In the genomic region with DNA sequence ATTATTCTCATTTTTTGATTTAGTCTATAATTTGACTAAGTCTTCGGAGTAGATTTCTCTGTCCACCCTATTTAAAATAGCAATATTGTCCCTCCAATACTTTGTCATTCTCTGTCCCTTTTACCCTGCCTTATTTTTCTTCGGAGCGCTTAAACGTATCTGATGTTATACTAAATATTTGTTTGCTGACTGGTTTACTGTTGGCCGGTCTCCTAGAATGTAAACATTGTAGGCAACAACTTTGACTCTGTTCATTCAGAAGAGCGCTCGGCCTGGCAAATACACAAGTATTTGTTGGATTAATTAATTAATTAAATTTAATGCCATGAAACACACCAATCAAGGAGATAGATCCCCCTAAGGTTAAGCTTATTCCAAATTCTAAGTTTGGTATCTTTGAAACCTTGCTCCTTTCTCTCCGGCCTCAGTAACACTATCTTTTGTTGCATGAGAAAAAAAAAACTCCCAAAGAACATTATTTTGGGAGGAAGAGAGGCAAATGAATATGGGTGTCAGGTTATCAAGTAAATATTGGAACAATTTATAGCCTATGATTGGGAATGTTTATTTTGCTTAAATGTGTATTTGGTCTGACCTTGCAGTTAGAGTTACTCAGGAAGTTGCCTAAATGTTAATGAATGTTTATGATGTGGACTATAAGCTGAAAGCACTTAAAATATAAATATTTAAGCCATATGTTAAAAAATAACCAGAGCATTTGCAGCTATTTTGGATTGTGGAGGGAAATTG, we compare ENCODE assay signal across 24 cellular contexts.
DNase-seq lines count a peak whose midpoint lies in the region; ATAC-seq and TF ChIP-seq lines count a peak whose summit lies in the region.
"Had no signal": no experiment of that assay in that cellular context is flagged by ENCODE, and none has a peak within 500 bp of the region (broad histone marks: within the 10 kb centered on the region; RNA-seq: fewer than 3 reads in every experiment).

No MANE protein-coding gene starts in this region.

- no peaks in the 10 kb centered on the region for H3K9me3 Mint-ChIP-seq in nephron progenitor cell
- H3K9me3 Mint-ChIP-seq in activated CD4-positive, alpha-beta memory T cell treated with anti-CD3 and anti-CD28 coated beads for 36 hours = no peaks in the 10 kb centered on the region
- H3K9me3 Mint-ChIP-seq: HFFc6 had no signal

- H3K4me3 ChIP-seq in LNCaP clone FGC (ENCODE audit: low read depth, low read length) (peak overlapping the region; percentile 10; the same call in 1 of the 2 replicates), PC-3 (ENCODE audit: low read length) (peak overlapping the region; percentile 46; the same call in 1 of the 2 replicates), coronary artery (no peak overlapping the region)
- H3K4me3 ChIP-seq: colonic mucosa, left ventricle myocardium inferior, mucosa of descending colon, transverse colon had no signal

- H3K27ac Mint-ChIP-seq in nephron progenitor cell = peak overlapping the region; percentile 81
- no peak overlapping the region for H3K27ac Mint-ChIP-seq in activated CD4-positive, alpha-beta memory T cell treated with anti-CD3 and anti-CD28 coated beads for 36 hours
- H3K27ac Mint-ChIP-seq: B cell; HFFc6; stimulated activated naive CD8-positive, alpha-beta T cell treated with anti-CD3 and anti-CD28 coated beads, Interleukin-15, amount 100 ng/mL, for 72 hours had no signal

- DNase-seq in NCI-H1092 treated with DMSO at 0.1 percent for 48 hours (lab: John Stamatoyannopoulos, UW) (peak; percentile 52), NCI-H1092 (lab: John Stamatoyannopoulos, UW) (no peak), LNCaP clone FGC (ENCODE audit: low read depth) (peak; percentile 92), PC-3 (peak; percentile 75), nephron progenitor cell (no peak), coronary artery (ENCODE audit: low spot score) (no peak)
- no peak for DNase-seq in stimulated activated naive CD8-positive, alpha-beta T cell treated with anti-CD3 and anti-CD28 coated beads, Interleukin-15, Interleukin-2, amounts not matched to agents 100 U/mL and 50 U/mL, for 24 hours
- DNase-seq in activated CD4-positive, alpha-beta memory T cell treated with anti-CD3 and anti-CD28 coated beads for 36 hours = no peak
- DNase-seq: activated CD4-positive, alpha-beta T cell treated with anti-CD3 and anti-CD28 coated beads, Interleukin-2, amount 50 U/mL, for 4 hours; activated gamma-delta T cell treated with Interleukin-2 at 50 U/mL for 16 hours; brain microvascular endothelial cell; colonic mucosa; HFFc6; left ventricle myocardium inferior; mucosa of descending colon; NCI-H187 treated with DMSO at 0.1 percent for 48 hours; SHP77 treated with DMSO at 0.1 percent for 48 hours; small intestine; stimulated activated CD4-positive, alpha-beta T cell treated with anti-CD3 and anti-CD28 coated beads, Interleukin-2, amount 100 ng/mL, for 48 hours; stimulated activated naive CD8-positive, alpha-beta T cell treated with anti-CD3 and anti-CD28 coated beads, Interleukin-15, amount 100 ng/mL, for 72 hours; T-helper 1 cell; transverse colon; WERI-Rb-1 had no signal

- ATAC-seq in PC-3 = peak; percentile 79
- ATAC-seq in stimulated activated naive CD8-positive, alpha-beta T cell treated with anti-CD3 and anti-CD28 coated beads, Interleukin-15, Interleukin-2, amounts not matched to agents 100 U/mL and 50 U/mL, for 24 hours = no peak
- ATAC-seq: mucosa of descending colon; stimulated activated naive CD8-positive, alpha-beta T cell treated with anti-CD3 and anti-CD28 coated beads, Interleukin-15, amount 100 ng/mL, for 72 hours had no signal

- H3K4me3 Mint-ChIP-seq in nephron progenitor cell = peak overlapping the region; percentile 3
- H3K4me3 Mint-ChIP-seq in activated CD4-positive, alpha-beta memory T cell treated with anti-CD3 and anti-CD28 coated beads for 36 hours = no peak overlapping the region
- H3K4me3 Mint-ChIP-seq: B cell; HFFc6; stimulated activated naive CD8-positive, alpha-beta T cell treated with anti-CD3 and anti-CD28 coated beads, Interleukin-15, amount 100 ng/mL, for 72 hours had no signal

- H2AFZ ChIP-seq in PC-3 (ENCODE audit: low read length) = peak overlapping the region; percentile 20; the same call in 1 of the 2 replicates

- POLR2A ChIA-PET in PC-3 (lab: Charles Lee; ENCODE audit: unreplicated experiment) = no interaction called here
- POLR2A ChIA-PET in activated CD4-positive, alpha-beta memory T cell treated with anti-CD3 and anti-CD28 coated beads for 36 hours (lab: Charles Lee) = no interaction called here

- intact Hi-C loops in PC-3 (cut with micrococcal nuclease) = loop anchor here (1.0 to 10.0 kb wide), 4 partner anchors 60 to 538 kb away; no protein-coding TSS in a partner anchor
- intact Hi-C loops in activated CD4-positive, alpha-beta memory T cell treated with anti-CD3 and anti-CD28 coated beads for 36 hours (cut with micrococcal nuclease) = no loop called here

- H3K27me3 Mint-ChIP-seq in nephron progenitor cell (ENCODE audit: low read depth, poor library complexity) = no peaks in the 10 kb centered on the region
- H3K27me3 Mint-ChIP-seq in activated CD4-positive, alpha-beta memory T cell treated with anti-CD3 and anti-CD28 coated beads for 36 hours = peaks cover 6% of the 10 kb centered on the region
- H3K27me3 Mint-ChIP-seq: stimulated activated naive CD8-positive, alpha-beta T cell treated with anti-CD3 and anti-CD28 coated beads, Interleukin-15, amount 100 ng/mL, for 72 hours had no signal

- TF ChIP-seq CTCF in LNCaP clone FGC (IDR thresholded peaks at IDR 0.05; ENCODE audit: control insufficient read depth, extremely low read depth, insufficient read depth) (no peak), PC-3 (conservative IDR thresholded peaks at IDR 0.05; ENCODE audit: low read depth, low read length) (no peak), nephron progenitor cell (IDR thresholded peaks at IDR 0.05) (no peak), coronary artery (IDR thresholded peaks at IDR 0.05) (no peak)

- H3K27me3 ChIP-seq in PC-3 (ENCODE audit: low read length) = no peaks in the 10 kb centered on the region
- H3K27me3 ChIP-seq: brain microvascular endothelial cell, colonic mucosa, transverse colon had no signal

- CTCF ChIA-PET in PC-3 (lab: Charles Lee) = no interaction called here
- CTCF ChIA-PET in activated CD4-positive, alpha-beta memory T cell treated with anti-CD3 and anti-CD28 coated beads for 36 hours (lab: Charles Lee) = interaction anchor here (0.6 kb wide), 1 partner anchor 9 kb away, joined by 3 read pairs; no protein-coding TSS in a partner anchor

- peaks cover 33% of the 10 kb centered on the region for H3K4me1 ChIP-seq in PC-3 (ENCODE audit: insufficient read depth, low read length)
- H3K4me1 ChIP-seq: colonic mucosa, left ventricle myocardium inferior had no signal

- no peaks in the 10 kb centered on the region for H3F3A ChIP-seq in PC-3 (ENCODE audit: low read length, unreplicated experiment)

- no peaks in the 10 kb centered on the region for H4K20me1 ChIP-seq in PC-3 (ENCODE audit: low read length)

- no peaks in the 10 kb centered on the region for H3K36me3 ChIP-seq in PC-3 (ENCODE audit: low read depth, low read length)
- H3K36me3 ChIP-seq: brain microvascular endothelial cell, colonic mucosa, left ventricle myocardium inferior, transverse colon, WERI-Rb-1 had no signal

- peak overlapping the region; percentile 12 for H3K9ac ChIP-seq in PC-3 (ENCODE audit: low read length)

- no peaks in the 10 kb centered on the region for H3K9me2 ChIP-seq in PC-3 (replicated peaks; ENCODE audit: low read length)

- H3K36me3 Mint-ChIP-seq in nephron progenitor cell (ENCODE audit: low read depth) = peaks cover 22% of the 10 kb centered on the region
- no peaks in the 10 kb centered on the region for H3K36me3 Mint-ChIP-seq in activated CD4-positive, alpha-beta memory T cell treated with anti-CD3 and anti-CD28 coated beads for 36 hours

- no peaks in the 10 kb centered on the region for H3K79me2 ChIP-seq in PC-3 (ENCODE audit: low read length)

- H3K27ac ChIP-seq in PC-3 (ENCODE audit: low read length) (peak overlapping the region; percentile 76), coronary artery (no peak overlapping the region)
- H3K27ac ChIP-seq: brain microvascular endothelial cell, colonic mucosa, left ventricle myocardium inferior, transverse colon, WERI-Rb-1 had no signal

- H3K9me3 ChIP-seq in PC-3 (ENCODE audit: low read length) = no peaks in the 10 kb centered on the region
- H3K9me3 ChIP-seq: colonic mucosa, left ventricle myocardium inferior, mucosa of descending colon, transverse colon had no signal

- H3K4me2 ChIP-seq in PC-3 (ENCODE audit: low read length) = peak overlapping the region; percentile 76

- peaks cover 71% of the 10 kb centered on the region for H3K4me1 Mint-ChIP-seq in nephron progenitor cell
- no peaks in the 10 kb centered on the region for H3K4me1 Mint-ChIP-seq in activated CD4-positive, alpha-beta memory T cell treated with anti-CD3 and anti-CD28 coated beads for 36 hours (ENCODE audit: low read depth)
- H3K4me1 Mint-ChIP-seq: B cell had no signal

- no TSS peak for BruUV-seq in PC-3 (replicated peaks; lab: Mats Ljungman, UMichigan)

Comparison
In these comparisons a context has a peak if more than half of its experiments do, and no peak if none do; other contexts are left out.
1. DNase-seq: peak in NCI-H1092 treated with DMSO at 0.1 percent for 48 hours (single experiment), LNCaP clone FGC (single experiment) and PC-3 (single experiment); none in NCI-H1092 (single experiment), nephron progenitor cell (single experiment), coronary artery (single experiment), stimulated activated naive CD8-positive, alpha-beta T cell treated with anti-CD3 and anti-CD28 coated beads, Interleukin-15, Interleukin-2, amounts not matched to agents 100 U/mL and 50 U/mL, for 24 hours (single experiment) and activated CD4-positive, alpha-beta memory T cell treated with anti-CD3 and anti-CD28 coated beads for 36 hours (single experiment).